In the genomic region with DNA sequence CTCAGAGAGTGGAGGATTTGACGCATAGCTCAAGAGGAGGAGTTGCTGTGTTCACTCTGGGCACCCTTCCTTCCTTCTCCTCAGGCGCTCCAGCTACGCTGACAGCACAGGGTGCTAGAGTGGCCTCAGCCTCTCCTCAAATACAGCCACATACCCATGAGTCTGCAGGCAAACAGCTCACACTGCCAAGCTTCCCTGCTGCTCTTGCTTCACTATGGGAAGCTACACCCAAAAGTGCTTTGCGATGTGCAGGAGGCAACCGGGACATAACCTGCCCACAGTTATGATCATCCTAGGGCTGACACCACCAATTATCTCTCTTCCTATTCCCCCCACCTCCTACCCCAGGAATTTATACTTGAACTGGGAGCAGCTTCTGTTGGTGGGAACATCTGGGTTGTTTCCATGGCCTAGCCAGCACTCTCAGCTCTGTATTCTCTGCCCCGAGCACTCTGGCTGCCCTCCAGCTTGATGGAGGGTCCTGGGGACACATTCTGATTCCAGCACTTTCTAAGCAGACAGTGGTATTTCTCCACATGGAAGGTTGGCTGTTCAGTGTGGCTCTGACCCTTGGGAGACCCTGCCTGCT, we compare ENCODE assay signal across 12 cellular contexts. TPM values are rescaled to one million over a fixed set of nuclear protein-coding genes. Genes with fewer than 3 reads are reported as not detected.
A peak's percentile ranks its signal among the peaks of the same experiment; 100 is the strongest.
DNase-seq lines count a peak whose midpoint lies in the region; ATAC-seq and TF ChIP-seq lines count a peak whose summit lies in the region.
"Had no signal": no experiment of that assay in that cellular context is flagged by ENCODE, and none has a peak within 500 bp of the region (broad histone marks: within the 10 kb centered on the region; RNA-seq: fewer than 3 reads in every experiment).

No MANE protein-coding gene starts in this region.

- no peak for TF ChIP-seq POLR2A in prostate gland (IDR thresholded peaks at IDR 0.05)

- H3K36me3 ChIP-seq in right atrium auricular region (peaks cover 30% of the 10 kb centered on the region), prostate gland (no peaks in the 10 kb centered on the region), OCI-LY7 (ENCODE audit: insufficient read depth, low read length) (no peaks in the 10 kb centered on the region)

- peaks cover 9 to 57% of the 10 kb centered on the region in 2 donors for H3K4me1 ChIP-seq in right atrium auricular region
- peaks cover 29% of the 10 kb centered on the region for H3K4me1 ChIP-seq in prostate gland (replicated peaks)
- H3K4me1 ChIP-seq in OCI-LY7 (ENCODE audit: insufficient read depth, low read length, poor library complexity, severe bottlenecking) = no peaks in the 10 kb centered on the region

- H3K4me2 ChIP-seq in OCI-LY7 (ENCODE audit: low read length) = no peak overlapping the region
- H3K4me2 ChIP-seq: BLaER1 treated with 17β-estradiol and CSF1 and Interleukin-3, amounts not matched to agents 10 nM and 100 nM had no signal

- CTCF ChIA-PET in OCI-LY7 (lab: Charles Lee; ENCODE audit: unreplicated experiment) = interaction anchor here (0.6 kb wide), 1 partner anchor 11 kb away, joined by 3 read pairs; no protein-coding TSS in a partner anchor

- H3K9me3 ChIP-seq in right atrium auricular region (no peaks in the 10 kb centered on the region), prostate gland (no peaks in the 10 kb centered on the region), OCI-LY7 (ENCODE audit: low read length) (no peaks in the 10 kb centered on the region)
- H3K9me3 ChIP-seq: BLaER1 treated with 17β-estradiol and CSF1 and Interleukin-3, amounts not matched to agents 10 nM and 100 nM had no signal

- peak; percentile 40 for DNase-seq in AG20443 (ENCODE audit: low spot score)
- DNase-seq in right atrium auricular region (ENCODE audit: low spot score) = peak; percentile 81
- DNase-seq in prostate gland (ENCODE audit: low spot score) = peak; percentile 49
- DNase-seq in NCI-H1694 (lab: John Stamatoyannopoulos, UW) = no peak
- DNase-seq in OCI-LY7 (ENCODE audit: low spot score) = no peak
- DNase-seq in activated T-cell treated with anti-CD3 and anti-CD28 coated beads, Interleukin-2, amount 50 U/mL, for 72 hours = no peak
- DNase-seq: naive thymus-derived CD4-positive, alpha-beta T cell had no signal

- peak overlapping the region; percentile 88 to 97 (median 93) for H3K27ac Mint-ChIP-seq in brain
- H3K27ac Mint-ChIP-seq in activated T-cell treated with anti-CD3 and anti-CD28 coated beads, Interleukin-2, amount 50 U/mL, for 72 hours = no peak overlapping the region

- no peak overlapping the region for H2AFZ ChIP-seq in OCI-LY7 (ENCODE audit: low read length)

- peaks cover 43% of the 10 kb centered on the region for H3K36me3 Mint-ChIP-seq in brain
- peaks cover 0 to 1% of the 10 kb centered on the region in 2 donors for H3K36me3 Mint-ChIP-seq in activated T-cell treated with anti-CD3 and anti-CD28 coated beads, Interleukin-2, amount 50 U/mL, for 72 hours (ENCODE audit: insufficient read depth in 2 of 2)

- no peaks in the 10 kb centered on the region for H3K9me3 Mint-ChIP-seq in brain
- H3K9me3 Mint-ChIP-seq in activated T-cell treated with anti-CD3 and anti-CD28 coated beads, Interleukin-2, amount 50 U/mL, for 72 hours = no peaks in the 10 kb centered on the region
- H3K9me3 Mint-ChIP-seq: naive thymus-derived CD4-positive, alpha-beta T cell had no signal

- H3K27ac ChIP-seq in right atrium auricular region = peak overlapping the region; percentile 88 to 95
- peak overlapping the region; percentile 86 to 90 for H3K27ac ChIP-seq in prostate gland
- no peak overlapping the region for H3K27ac ChIP-seq in OCI-LY7 (ENCODE audit: low read depth, low read length, poor library complexity, severe bottlenecking)
- H3K27ac ChIP-seq: BLaER1 treated with 17β-estradiol and CSF1 and Interleukin-3, amounts not matched to agents 10 nM and 100 nM; HL-60 had no signal

- intact Hi-C loops in prostate gland (cut with DNase I) (loop anchor here (5.0 kb wide), 1 partner anchor 40 kb away; no protein-coding TSS in a partner anchor), OCI-LY7 (cut with micrococcal nuclease; ENCODE audit: unreplicated experiment) (no loop called here)

- H3K27me3 ChIP-seq in right atrium auricular region = no peaks in the 10 kb centered on the region
- no peaks in the 10 kb centered on the region for H3K27me3 ChIP-seq in prostate gland (replicated peaks; ENCODE audit: insufficient read depth)
- H3K27me3 ChIP-seq: BLaER1 treated with 17β-estradiol and CSF1 and Interleukin-3, amounts not matched to agents 10 nM and 100 nM had no signal

- H3K4me3 ChIP-seq in right atrium auricular region = peak overlapping the region in 1 of 2 donors; percentile 19
- H3K4me3 ChIP-seq in prostate gland = no peak overlapping the region
- no peak overlapping the region for H3K4me3 ChIP-seq in OCI-LY7 (ENCODE audit: low read depth, low read length, poor library complexity, severe bottlenecking)
- H3K4me3 ChIP-seq: BLaER1 treated with 17β-estradiol and CSF1 and Interleukin-3, amounts not matched to agents 10 nM and 100 nM; GM12878 had no signal

- H3K27me3 Mint-ChIP-seq in brain = peaks cover 9% of the 10 kb centered on the region
- no peaks in the 10 kb centered on the region for H3K27me3 Mint-ChIP-seq in activated T-cell treated with anti-CD3 and anti-CD28 coated beads, Interleukin-2, amount 50 U/mL, for 72 hours (ENCODE audit: low read depth)
- H3K27me3 Mint-ChIP-seq: naive thymus-derived CD4-positive, alpha-beta T cell had no signal

- H3K79me2 ChIP-seq in OCI-LY7 (ENCODE audit: insufficient read depth, low read depth, low read length) = no peaks in the 10 kb centered on the region

- WGBS in prostate gland = 18% methylated on average over 6 of the region's 6 CpGs

- TF ChIP-seq CTCF in brain (conservative IDR thresholded peaks at IDR 0.05) (no peak), right atrium auricular region (IDR thresholded peaks at IDR 0.05) (no peak), prostate gland (IDR thresholded peaks at IDR 0.05) (no peak), OCI-LY7 (conservative IDR thresholded peaks at IDR 0.05; ENCODE audit: low read length) (no peak)

- H3K4me3 Mint-ChIP-seq in brain = peak overlapping the region; percentile 12 to 49 (median 42)
- H3K4me3 Mint-ChIP-seq in activated T-cell treated with anti-CD3 and anti-CD28 coated beads, Interleukin-2, amount 50 U/mL, for 72 hours = no peak overlapping the region
- H3K4me3 Mint-ChIP-seq: naive thymus-derived CD4-positive, alpha-beta T cell had no signal

- no TSS peak for BruUV-seq in OCI-LY7 (replicated peaks; lab: Mats Ljungman, UMichigan)

- H4K20me1 ChIP-seq in OCI-LY7 (ENCODE audit: insufficient read depth, low read length) = no peaks in the 10 kb centered on the region

- POLR2A ChIA-PET in OCI-LY7 (lab: Charles Lee) = interaction anchor here (0.7 kb wide), 1 partner anchor 409 kb away, joined by 3 read pairs; no protein-coding TSS in a partner anchor

- H3K4me1 Mint-ChIP-seq in brain = peaks cover 78% of the 10 kb centered on the region
- no peaks in the 10 kb centered on the region for H3K4me1 Mint-ChIP-seq in activated T-cell treated with anti-CD3 and anti-CD28 coated beads, Interleukin-2, amount 50 U/mL, for 72 hours (ENCODE audit: low read depth)

- no peak for ATAC-seq in GM18517 (IDR thresholded peaks at IDR 0.05; ENCODE audit: unreplicated experiment)
- ATAC-seq in activated T-cell treated with anti-CD3 and anti-CD28 coated beads, Interleukin-2, amount 50 U/mL, for 72 hours (replicated peaks in 1 of 2) = no peak
- ATAC-seq: GM12878; naive thymus-derived CD4-positive, alpha-beta T cell had no signal

- no peaks in the 10 kb centered on the region for H3K9me2 ChIP-seq in OCI-LY7 (ENCODE audit: insufficient read depth, low read length)

RNA-seq across cellular contexts. Expression of a gene that starts 40.3 kb away (rescaled TPM):
- 39.4 TPM for polyA plus RNA-seq in brain (ENCODE audit: insufficient read depth, low read depth, low replicate concordance)
- total RNA-seq in right atrium auricular region (10 to 100 TPM; 17.0 to 29.8 TPM), prostate gland (100 to 1,000 TPM; 134 to 299 TPM), OCI-LY7 (2022) (187 and 213 TPM in 2 replicates)
- 48.4 and 70.4 TPM in 2 replicates for total RNA-seq in OCI-LY7 (2014; rRNA removed; shearing (Covaris generic))
- total RNA-seq in activated T-cell treated with anti-CD3 and anti-CD28 coated beads, Interleukin-2, amount 50 U/mL, for 72 hours = 100 to 1,000 TPM; 192 to 209 TPM

Comparison
In these comparisons a context has a peak if more than half of its experiments do, and no peak if none do; other contexts are left out.
1. DNase-seq: peak in AG20443 (single experiment), right atrium auricular region (single experiment) and prostate gland (single experiment); none in NCI-H1694 (single experiment), OCI-LY7 (single experiment) and activated T-cell treated with anti-CD3 and anti-CD28 coated beads, Interleukin-2, amount 50 U/mL, for 72 hours (0 of 2).
2. H3K4me3 Mint-ChIP-seq: peak in brain (5 of 5); none in activated T-cell treated with anti-CD3 and anti-CD28 coated beads, Interleukin-2, amount 50 U/mL, for 72 hours (0 of 2).